ENCODE assay signal across 2 cellular contexts in the genomic region with DNA sequence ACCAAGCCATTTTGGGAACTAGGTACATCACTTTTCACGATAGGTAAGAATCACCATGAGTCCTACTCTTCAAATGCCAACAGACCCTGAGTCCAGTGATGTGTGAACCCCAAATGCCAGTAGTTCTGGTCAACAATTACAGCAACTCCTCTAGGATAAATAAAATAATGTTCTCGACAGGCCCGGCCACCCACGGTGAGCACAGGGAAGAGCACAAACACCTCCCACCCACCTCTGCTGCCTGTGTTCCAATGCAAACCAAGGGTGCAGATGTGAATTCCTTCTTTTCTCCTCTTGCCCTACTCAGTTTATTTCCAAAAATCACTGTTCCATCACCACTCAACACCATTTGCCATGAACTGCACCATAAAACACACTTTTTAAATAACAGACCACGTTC.
TF ChIP-seq lines count a peak whose summit lies in the region.

No MANE protein-coding gene starts in this region.

TF ChIP-seq in GM23338, 12 proteins besides CTCF, POLR2A, EP300 and RAD21:
- TF ChIP-seq ZNF114 (CRISPR knock-in tag; IDR thresholded peaks at IDR 0.05), result no peak
- no peak for TF ChIP-seq POLR2AphosphoS5 (IDR thresholded peaks at IDR 0.05; ENCODE audit: low read depth)
- TF ChIP-seq, protein P1, sequence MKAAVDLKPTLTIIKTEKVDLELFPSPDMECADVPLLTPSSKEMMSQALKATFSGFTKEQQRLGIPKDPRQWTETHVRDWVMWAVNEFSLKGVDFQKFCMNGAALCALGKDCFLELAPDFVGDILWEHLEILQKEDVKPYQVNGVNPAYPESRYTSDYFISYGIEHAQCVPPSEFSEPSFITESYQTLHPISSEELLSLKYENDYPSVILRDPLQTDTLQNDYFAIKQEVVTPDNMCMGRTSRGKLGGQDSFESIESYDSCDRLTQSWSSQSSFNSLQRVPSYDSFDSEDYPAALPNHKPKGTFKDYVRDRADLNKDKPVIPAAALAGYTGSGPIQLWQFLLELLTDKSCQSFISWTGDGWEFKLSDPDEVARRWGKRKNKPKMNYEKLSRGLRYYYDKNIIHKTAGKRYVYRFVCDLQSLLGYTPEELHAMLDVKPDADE (IDR thresholded peaks at IDR 0.05), result no peak
- no peak for TF ChIP-seq NANOG (IDR thresholded peaks at IDR 0.05; ENCODE audit: borderline replicate concordance)
- TF ChIP-seq EZH2phosphoT487 (IDR thresholded peaks at IDR 0.05; ENCODE audit: unreplicated experiment), result no peak
- TF ChIP-seq EZH2 (IDR thresholded peaks at IDR 0.05; ENCODE audit: low read depth, unreplicated experiment), result no peak
- no peak for TF ChIP-seq ZNF331 (CRISPR knock-in tag; IDR thresholded peaks at IDR 0.05; ENCODE audit: low read depth)

TF ChIP-seq in H1, 55 proteins besides CTCF, POLR2A, EP300 and RAD21:
- TF ChIP-seq MAFK (IDR thresholded peaks at IDR 0.05; ENCODE audit: low read depth, low read length) (no peak), SUZ12 (IDR thresholded peaks at IDR 0.05; ENCODE audit: low read length) (no peak), CTBP2 (IDR thresholded peaks at IDR 0.05; ENCODE audit: borderline replicate concordance, insufficient read depth, insufficient read length, low read length) (no peak), KDM4A (IDR thresholded peaks at IDR 0.05; ENCODE audit: low read depth, low read length, severe bottlenecking) (no peak)
- TF ChIP-seq, protein P2, sequence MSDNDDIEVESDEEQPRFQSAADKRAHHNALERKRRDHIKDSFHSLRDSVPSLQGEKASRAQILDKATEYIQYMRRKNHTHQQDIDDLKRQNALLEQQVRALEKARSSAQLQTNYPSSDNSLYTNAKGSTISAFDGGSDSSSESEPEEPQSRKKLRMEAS (IDR thresholded peaks at IDR 0.05), result no peak
